1 cellular context compared by ENCODE assay signal in the genomic region with DNA sequence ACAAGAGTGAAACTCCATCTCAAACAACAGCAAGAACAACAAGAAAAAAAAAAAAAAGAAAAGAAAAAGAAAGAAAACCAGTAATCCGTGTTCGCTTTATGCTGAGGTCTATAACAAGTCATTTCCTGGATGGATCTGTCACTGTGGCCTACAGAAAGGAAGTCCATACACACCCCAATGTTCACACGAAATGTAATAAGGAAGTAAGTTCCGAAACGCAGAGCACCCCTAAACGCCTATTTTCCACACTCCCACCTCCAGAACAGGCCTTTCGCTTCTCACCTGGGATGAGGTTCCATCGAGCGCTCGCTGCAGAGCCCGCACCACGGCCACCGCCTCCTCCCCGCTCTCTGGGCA.
TF ChIP-seq lines count a peak whose summit lies in the region.

No MANE protein-coding gene starts in this region.

TF ChIP-seq in SK-N-SH treated with all-trans-retinoic acid at 6 μM for 48 hours, 23 proteins besides CTCF, POLR2A, EP300 and RAD21 (continued from another document):
- TF ChIP-seq SNAI2 (CRISPR knock-in tag; IDR thresholded peaks at IDR 0.05): no peak
- TF ChIP-seq, protein P1, sequence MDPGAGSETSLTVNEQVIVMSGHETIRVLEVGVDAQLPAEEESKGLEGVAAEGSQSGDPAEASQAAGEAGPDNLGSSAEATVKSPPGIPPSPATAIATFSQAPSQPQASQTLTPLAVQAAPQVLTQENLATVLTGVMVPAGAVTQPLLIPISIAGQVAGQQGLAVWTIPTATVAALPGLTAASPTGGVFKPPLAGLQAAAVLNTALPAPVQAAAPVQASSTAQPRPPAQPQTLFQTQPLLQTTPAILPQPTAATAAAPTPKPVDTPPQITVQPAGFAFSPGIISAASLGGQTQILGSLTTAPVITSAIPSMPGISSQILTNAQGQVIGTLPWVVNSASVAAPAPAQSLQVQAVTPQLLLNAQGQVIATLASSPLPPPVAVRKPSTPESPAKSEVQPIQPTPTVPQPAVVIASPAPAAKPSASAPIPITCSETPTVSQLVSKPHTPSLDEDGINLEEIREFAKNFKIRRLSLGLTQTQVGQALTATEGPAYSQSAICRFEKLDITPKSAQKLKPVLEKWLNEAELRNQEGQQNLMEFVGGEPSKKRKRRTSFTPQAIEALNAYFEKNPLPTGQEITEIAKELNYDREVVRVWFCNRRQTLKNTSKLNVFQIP (CRISPR knock-in tag; IDR thresholded peaks at IDR 0.05; ENCODE audit: borderline replicate concordance, low read depth): no peak
- no peak for TF ChIP-seq ARNTL (CRISPR knock-in tag; IDR thresholded peaks at IDR 0.05; ENCODE audit: borderline replicate concordance, low read depth)
TF ChIP-seq in SK-N-SH treated with all-trans-retinoic acid at 6 μM for 48 hours: peak in this region for 0.
